ENCODE assay signal across 8 cellular contexts in genomic region chr19:23758187-23759074, GRCh38. TPM values are rescaled to one million over a fixed set of nuclear protein-coding genes. Genes with fewer than 3 reads are reported as not detected.
A peak's percentile ranks its signal among the peaks of the same experiment; 100 is the strongest.
DNase-seq lines count a peak whose midpoint lies in the region; ATAC-seq and TF ChIP-seq lines count a peak whose summit lies in the region.

Gene ZNF681, minus strand, starts transcription at chr19:23758891. Its CDS starts 142 bp downstream, at chr19:23758749.

- ATAC-seq in HG02623 (IDR thresholded peaks at IDR 0.05; ENCODE audit: unreplicated experiment), result peak; percentile 86

- TF ChIP-seq CTCF in GM12872 (IDR thresholded peaks at IDR 0.05; ENCODE audit: insufficient read depth, low read depth, low read length) (0 out of 3 replicates have a peak, but pooled peaks have one; percentile 10), kidney epithelial cell (IDR thresholded peaks at IDR 0.05; ENCODE audit: insufficient read depth, low read length, poor library complexity, severe bottlenecking) (peak; percentile 4)

- H3K36me3 ChIP-seq in kidney epithelial cell (ENCODE audit: control insufficient read depth, insufficient read depth, low read length), result no peaks in the 10 kb centered on the region

- DNase-seq in NCI-H1694 treated with DMSO at 0.1 percent for 48 hours (lab: John Stamatoyannopoulos, UW) (peak; percentile 44), cerebellum (ENCODE audit: low spot score) (peak; percentile 93), kidney epithelial cell (ENCODE audit: low read depth) (peak; percentile 59), HT-29 (ENCODE audit: low spot score) (no peak)
- peak; percentile 77 for DNase-seq in activated CD4-positive, CD25-positive, alpha-beta regulatory T cell treated with anti-CD3 and anti-CD28 coated beads, Interleukin-2, amount 50 U/mL, for 16 hours (ENCODE audit: low read depth, low spot score)
- peak; percentile 64 to 66 for DNase-seq in stimulated activated CD4-positive, alpha-beta T cell treated with anti-CD3 and anti-CD28 coated beads, Interleukin-1b, Interleukin-23, amount 100 ng/mL, for 1 hour (ENCODE audit: low read depth in 2 of 2)

- H3K27me3 ChIP-seq in kidney epithelial cell (ENCODE audit: control insufficient read depth, insufficient read depth, low read length), result no peaks in the 10 kb centered on the region

- peak within 1 kb of the TSS; percentile 64 for H3K4me3 ChIP-seq in kidney epithelial cell (ENCODE audit: low read depth, low read length)

RNA-seq across cellular contexts. Expression of gene ZNF681, which starts in this region (rescaled TPM):
- total RNA-seq in cerebellum, result 16.2 TPM
- 1.8 and 2.5 TPM in 2 replicates for total RNA-seq in kidney epithelial cell
- under 0.01 TPM in 2 replicates for total RNA-seq in HT-29 (2014; rRNA removed; shearing (Covaris generic))
